ENCODE assay signal across 8 cellular contexts in the genomic region with DNA sequence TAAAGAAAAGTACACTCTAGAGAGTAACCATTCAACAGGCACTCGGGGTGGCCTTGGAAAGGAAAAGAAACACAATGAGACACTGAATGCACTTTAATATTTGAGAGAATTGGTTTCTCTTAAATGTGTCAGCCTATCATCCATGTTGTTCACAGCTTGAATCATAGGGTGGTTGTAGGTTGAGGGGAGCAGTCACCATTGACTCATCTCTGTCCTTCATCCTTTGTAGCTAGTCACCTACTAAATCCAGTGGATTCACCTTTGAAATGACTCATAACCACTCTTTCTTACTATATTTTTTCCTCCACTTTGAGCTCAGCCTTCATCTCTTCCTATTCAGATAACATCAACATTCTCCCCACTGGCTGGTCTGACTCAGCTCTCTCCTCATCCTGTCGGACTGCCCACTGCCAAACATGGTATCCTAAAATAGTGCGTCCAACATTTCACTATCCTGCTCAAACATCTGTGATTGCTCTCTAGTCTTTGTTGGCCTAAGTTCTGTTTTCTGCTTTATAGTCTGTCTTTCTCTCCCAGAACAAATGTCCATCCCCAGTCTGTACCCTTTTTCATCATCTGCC.
DNase-seq lines count a peak whose midpoint lies in the region; ATAC-seq lines count a peak whose summit lies in the region.

No MANE protein-coding gene starts in this region.

- no peaks in the 10 kb centered on the region for H3K27me3 Mint-ChIP-seq in T-helper 2 cell treated with Interferon-gamma antibody and Interleukin-4, amounts not matched to agents 5 μg/mL and 100 μg/mL, for 36 hours (ENCODE audit: low read depth)
- peaks cover 5% of the 10 kb centered on the region for H3K27me3 Mint-ChIP-seq in stimulated activated naive CD8-positive, alpha-beta T cell treated with anti-CD3 and anti-CD28 coated beads, Interleukin-15, Interleukin-2, amounts not matched to agents 100 ng/mL and 50 ng/mL, for 24 hours

- peak; percentile 41 for DNase-seq in activated naive CD4-positive, alpha-beta T cell treated with Interleukin-2 at 50 U/mL for 16 hours
- DNase-seq in activated naive CD4-positive, alpha-beta T cell (lab: John Stamatoyannopoulos, UW), result no peak
- peak; percentile 71 for DNase-seq in T-helper 2 cell treated with Interferon-gamma antibody and Interleukin-4, amounts not matched to agents 5 μg/mL and 100 μg/mL, for 36 hours (ENCODE audit: low spot score)
- DNase-seq in fibroblast of gingiva (ENCODE audit: low read depth) (peak; percentile 64), COR-L47 (lab: John Stamatoyannopoulos, UW) (no peak)

- peaks cover 16% of the 10 kb centered on the region for H3K4me1 Mint-ChIP-seq in T-helper 2 cell treated with Interferon-gamma antibody and Interleukin-4, amounts not matched to agents 5 μg/mL and 100 μg/mL, for 36 hours (ENCODE audit: low read depth)
- H3K4me1 Mint-ChIP-seq in stimulated activated naive CD8-positive, alpha-beta T cell treated with anti-CD3 and anti-CD28 coated beads, Interleukin-15, Interleukin-2, amounts not matched to agents 100 ng/mL and 50 ng/mL, for 24 hours (ENCODE audit: low read depth), result peaks cover 30% of the 10 kb centered on the region

- H3K9me3 Mint-ChIP-seq in T-helper 2 cell treated with Interferon-gamma antibody and Interleukin-4, amounts not matched to agents 5 μg/mL and 100 μg/mL, for 36 hours, result peaks cover 5% of the 10 kb centered on the region
- peaks cover 8% of the 10 kb centered on the region for H3K9me3 Mint-ChIP-seq in stimulated activated naive CD8-positive, alpha-beta T cell treated with anti-CD3 and anti-CD28 coated beads, Interleukin-15, Interleukin-2, amounts not matched to agents 100 ng/mL and 50 ng/mL, for 24 hours

- no peak overlapping the region for H3K4me3 Mint-ChIP-seq in T-helper 2 cell treated with Interferon-gamma antibody and Interleukin-4, amounts not matched to agents 5 μg/mL and 100 μg/mL, for 36 hours
- H3K4me3 Mint-ChIP-seq in stimulated activated naive CD8-positive, alpha-beta T cell treated with anti-CD3 and anti-CD28 coated beads, Interleukin-15, Interleukin-2, amounts not matched to agents 100 ng/mL and 50 ng/mL, for 24 hours, result peak overlapping the region; percentile 11

- peaks cover 2% of the 10 kb centered on the region for H3K36me3 Mint-ChIP-seq in T-helper 2 cell treated with Interferon-gamma antibody and Interleukin-4, amounts not matched to agents 5 μg/mL and 100 μg/mL, for 36 hours (ENCODE audit: low read depth)
- peaks cover 4% of the 10 kb centered on the region for H3K36me3 Mint-ChIP-seq in stimulated activated naive CD8-positive, alpha-beta T cell treated with anti-CD3 and anti-CD28 coated beads, Interleukin-15, Interleukin-2, amounts not matched to agents 100 ng/mL and 50 ng/mL, for 24 hours (ENCODE audit: low read depth)

- ATAC-seq in HG02973 (IDR thresholded peaks at IDR 0.05; ENCODE audit: unreplicated experiment), result no peak
- no peak for ATAC-seq in GM21528 (IDR thresholded peaks at IDR 0.05; ENCODE audit: low FRiP score, unreplicated experiment)

- peak overlapping the region; percentile 1 for H3K27ac Mint-ChIP-seq in T-helper 2 cell treated with Interferon-gamma antibody and Interleukin-4, amounts not matched to agents 5 μg/mL and 100 μg/mL, for 36 hours
- H3K27ac Mint-ChIP-seq in stimulated activated naive CD8-positive, alpha-beta T cell treated with anti-CD3 and anti-CD28 coated beads, Interleukin-15, Interleukin-2, amounts not matched to agents 100 ng/mL and 50 ng/mL, for 24 hours, result peak overlapping the region; percentile 78

Comparison
In these comparisons a context has a peak if more than half of its experiments do, and no peak if none do; other contexts are left out.
1. DNase-seq: peak in activated naive CD4-positive, alpha-beta T cell treated with Interleukin-2 at 50 U/mL for 16 hours (single experiment), T-helper 2 cell treated with Interferon-gamma antibody and Interleukin-4, amounts not matched to agents 5 μg/mL and 100 μg/mL, for 36 hours (single experiment) and fibroblast of gingiva (single experiment); none in activated naive CD4-positive, alpha-beta T cell (0 of 4) and COR-L47 (single experiment).